Comparison of ENCODE assay signal across 1 cellular context in the genomic region with DNA sequence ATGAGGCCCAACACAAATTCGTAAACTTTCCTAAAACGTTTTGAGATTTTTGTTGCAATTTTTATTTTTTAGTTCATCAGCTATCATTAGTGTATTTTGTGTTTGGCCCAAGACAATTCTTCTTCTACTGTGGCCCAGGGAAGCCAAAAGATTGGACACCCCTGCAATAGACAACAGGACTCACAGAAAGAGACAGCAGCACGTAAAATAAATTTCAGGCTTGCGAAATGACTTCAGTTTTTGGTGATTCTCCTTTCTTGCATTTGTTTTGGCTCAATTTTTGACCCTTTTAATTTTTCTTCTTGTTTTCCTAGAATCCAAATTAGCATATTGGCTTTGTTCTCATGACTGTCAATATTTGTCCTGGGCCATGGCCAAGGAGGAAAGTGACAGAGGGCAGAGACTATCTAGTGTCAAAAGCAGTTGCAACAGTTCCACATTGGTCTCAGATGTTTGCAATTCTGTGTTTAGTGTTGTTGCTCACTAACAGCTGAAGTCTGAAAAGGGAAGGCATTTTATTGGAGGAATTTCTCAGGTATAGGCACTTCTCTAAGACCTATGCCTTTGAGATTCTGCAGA.
TF ChIP-seq lines count a peak whose summit lies in the region.

No MANE protein-coding gene starts in this region.

TF ChIP-seq in HepG2, 621 proteins besides CTCF, POLR2A, EP300 and RAD21 (continued from another document and continues in another):
- TF ChIP-seq, protein P1, sequence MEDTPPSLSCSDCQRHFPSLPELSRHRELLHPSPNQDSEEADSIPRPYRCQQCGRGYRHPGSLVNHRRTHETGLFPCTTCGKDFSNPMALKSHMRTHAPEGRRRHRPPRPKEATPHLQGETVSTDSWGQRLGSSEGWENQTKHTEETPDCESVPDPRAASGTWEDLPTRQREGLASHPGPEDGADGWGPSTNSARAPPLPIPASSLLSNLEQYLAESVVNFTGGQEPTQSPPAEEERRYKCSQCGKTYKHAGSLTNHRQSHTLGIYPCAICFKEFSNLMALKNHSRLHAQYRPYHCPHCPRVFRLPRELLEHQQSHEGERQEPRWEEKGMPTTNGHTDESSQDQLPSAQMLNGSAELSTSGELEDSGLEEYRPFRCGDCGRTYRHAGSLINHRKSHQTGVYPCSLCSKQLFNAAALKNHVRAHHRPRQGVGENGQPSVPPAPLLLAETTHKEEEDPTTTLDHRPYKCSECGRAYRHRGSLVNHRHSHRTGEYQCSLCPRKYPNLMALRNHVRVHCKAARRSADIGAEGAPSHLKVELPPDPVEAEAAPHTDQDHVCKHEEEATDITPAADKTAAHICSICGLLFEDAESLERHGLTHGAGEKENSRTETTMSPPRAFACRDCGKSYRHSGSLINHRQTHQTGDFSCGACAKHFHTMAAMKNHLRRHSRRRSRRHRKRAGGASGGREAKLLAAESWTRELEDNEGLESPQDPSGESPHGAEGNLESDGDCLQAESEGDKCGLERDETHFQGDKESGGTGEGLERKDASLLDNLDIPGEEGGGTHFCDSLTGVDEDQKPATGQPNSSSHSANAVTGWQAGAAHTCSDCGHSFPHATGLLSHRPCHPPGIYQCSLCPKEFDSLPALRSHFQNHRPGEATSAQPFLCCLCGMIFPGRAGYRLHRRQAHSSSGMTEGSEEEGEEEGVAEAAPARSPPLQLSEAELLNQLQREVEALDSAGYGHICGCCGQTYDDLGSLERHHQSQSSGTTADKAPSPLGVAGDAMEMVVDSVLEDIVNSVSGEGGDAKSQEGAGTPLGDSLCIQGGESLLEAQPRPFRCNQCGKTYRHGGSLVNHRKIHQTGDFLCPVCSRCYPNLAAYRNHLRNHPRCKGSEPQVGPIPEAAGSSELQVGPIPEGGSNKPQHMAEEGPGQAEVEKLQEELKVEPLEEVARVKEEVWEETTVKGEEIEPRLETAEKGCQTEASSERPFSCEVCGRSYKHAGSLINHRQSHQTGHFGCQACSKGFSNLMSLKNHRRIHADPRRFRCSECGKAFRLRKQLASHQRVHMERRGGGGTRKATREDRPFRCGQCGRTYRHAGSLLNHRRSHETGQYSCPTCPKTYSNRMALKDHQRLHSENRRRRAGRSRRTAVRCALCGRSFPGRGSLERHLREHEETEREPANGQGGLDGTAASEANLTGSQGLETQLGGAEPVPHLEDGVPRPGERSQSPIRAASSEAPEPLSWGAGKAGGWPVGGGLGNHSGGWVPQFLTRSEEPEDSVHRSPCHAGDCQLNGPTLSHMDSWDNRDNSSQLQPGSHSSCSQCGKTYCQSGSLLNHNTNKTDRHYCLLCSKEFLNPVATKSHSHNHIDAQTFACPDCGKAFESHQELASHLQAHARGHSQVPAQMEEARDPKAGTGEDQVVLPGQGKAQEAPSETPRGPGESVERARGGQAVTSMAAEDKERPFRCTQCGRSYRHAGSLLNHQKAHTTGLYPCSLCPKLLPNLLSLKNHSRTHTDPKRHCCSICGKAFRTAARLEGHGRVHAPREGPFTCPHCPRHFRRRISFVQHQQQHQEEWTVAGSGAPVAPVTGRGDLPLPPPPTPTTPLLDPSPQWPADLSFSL (CRISPR knock-in tag; IDR thresholded peaks at IDR 0.05), result no peak
- TF ChIP-seq, protein P2, sequence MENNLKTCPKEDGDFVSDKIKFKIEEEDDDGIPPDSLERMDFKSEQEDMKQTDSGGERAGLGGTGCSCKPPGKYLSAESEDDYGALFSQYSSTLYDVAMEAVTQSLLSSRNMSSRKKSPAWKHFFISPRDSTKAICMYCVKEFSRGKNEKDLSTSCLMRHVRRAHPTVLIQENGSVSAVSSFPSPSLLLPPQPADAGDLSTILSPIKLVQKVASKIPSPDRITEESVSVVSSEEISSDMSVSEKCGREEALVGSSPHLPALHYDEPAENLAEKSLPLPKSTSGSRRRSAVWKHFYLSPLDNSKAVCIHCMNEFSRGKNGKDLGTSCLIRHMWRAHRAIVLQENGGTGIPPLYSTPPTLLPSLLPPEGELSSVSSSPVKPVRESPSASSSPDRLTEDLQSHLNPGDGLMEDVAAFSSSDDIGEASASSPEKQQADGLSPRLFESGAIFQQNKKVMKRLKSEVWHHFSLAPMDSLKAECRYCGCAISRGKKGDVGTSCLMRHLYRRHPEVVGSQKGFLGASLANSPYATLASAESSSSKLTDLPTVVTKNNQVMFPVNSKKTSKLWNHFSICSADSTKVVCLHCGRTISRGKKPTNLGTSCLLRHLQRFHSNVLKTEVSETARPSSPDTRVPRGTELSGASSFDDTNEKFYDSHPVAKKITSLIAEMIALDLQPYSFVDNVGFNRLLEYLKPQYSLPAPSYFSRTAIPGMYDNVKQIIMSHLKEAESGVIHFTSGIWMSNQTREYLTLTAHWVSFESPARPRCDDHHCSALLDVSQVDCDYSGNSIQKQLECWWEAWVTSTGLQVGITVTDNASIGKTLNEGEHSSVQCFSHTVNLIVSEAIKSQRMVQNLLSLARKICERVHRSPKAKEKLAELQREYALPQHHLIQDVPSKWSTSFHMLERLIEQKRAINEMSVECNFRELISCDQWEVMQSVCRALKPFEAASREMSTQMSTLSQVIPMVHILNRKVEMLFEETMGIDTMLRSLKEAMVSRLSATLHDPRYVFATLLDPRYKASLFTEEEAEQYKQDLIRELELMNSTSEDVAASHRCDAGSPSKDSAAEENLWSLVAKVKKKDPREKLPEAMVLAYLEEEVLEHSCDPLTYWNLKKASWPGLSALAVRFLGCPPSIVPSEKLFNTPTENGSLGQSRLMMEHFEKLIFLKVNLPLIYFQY (CRISPR knock-in tag; IDR thresholded peaks at IDR 0.05; ENCODE audit: borderline replicate concordance), result no peak
- TF ChIP-seq AGO1 (IDR thresholded peaks at IDR 0.05; ENCODE audit: low read depth, low read length, poor library complexity, severe bottlenecking), result no peak
- no peak for TF ChIP-seq TMF1 (CRISPR knock-in tag; IDR thresholded peaks at IDR 0.05; ENCODE audit: low read depth)
- TF ChIP-seq, protein P3, sequence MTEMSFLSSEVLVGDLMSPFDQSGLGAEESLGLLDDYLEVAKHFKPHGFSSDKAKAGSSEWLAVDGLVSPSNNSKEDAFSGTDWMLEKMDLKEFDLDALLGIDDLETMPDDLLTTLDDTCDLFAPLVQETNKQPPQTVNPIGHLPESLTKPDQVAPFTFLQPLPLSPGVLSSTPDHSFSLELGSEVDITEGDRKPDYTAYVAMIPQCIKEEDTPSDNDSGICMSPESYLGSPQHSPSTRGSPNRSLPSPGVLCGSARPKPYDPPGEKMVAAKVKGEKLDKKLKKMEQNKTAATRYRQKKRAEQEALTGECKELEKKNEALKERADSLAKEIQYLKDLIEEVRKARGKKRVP (CRISPR knock-in tag; IDR thresholded peaks at IDR 0.05), result no peak
- no peak for TF ChIP-seq ZNF777 (CRISPR knock-in tag; IDR thresholded peaks at IDR 0.05)
- TF ChIP-seq HDAC1 (CRISPR knock-in tag; IDR thresholded peaks at IDR 0.05), result no peak
- TF ChIP-seq ZNF850 (CRISPR knock-in tag; conservative IDR thresholded peaks at IDR 0.05), result no peak
- no peak for TF ChIP-seq RAD51 (IDR thresholded peaks at IDR 0.05; ENCODE audit: borderline replicate concordance)
- TF ChIP-seq EHMT2 (IDR thresholded peaks at IDR 0.05; ENCODE audit: borderline replicate concordance, low read depth, low read length), result no peak
- TF ChIP-seq ZNF720 (CRISPR knock-in tag; IDR thresholded peaks at IDR 0.05), result no peak
- TF ChIP-seq, protein P4, sequence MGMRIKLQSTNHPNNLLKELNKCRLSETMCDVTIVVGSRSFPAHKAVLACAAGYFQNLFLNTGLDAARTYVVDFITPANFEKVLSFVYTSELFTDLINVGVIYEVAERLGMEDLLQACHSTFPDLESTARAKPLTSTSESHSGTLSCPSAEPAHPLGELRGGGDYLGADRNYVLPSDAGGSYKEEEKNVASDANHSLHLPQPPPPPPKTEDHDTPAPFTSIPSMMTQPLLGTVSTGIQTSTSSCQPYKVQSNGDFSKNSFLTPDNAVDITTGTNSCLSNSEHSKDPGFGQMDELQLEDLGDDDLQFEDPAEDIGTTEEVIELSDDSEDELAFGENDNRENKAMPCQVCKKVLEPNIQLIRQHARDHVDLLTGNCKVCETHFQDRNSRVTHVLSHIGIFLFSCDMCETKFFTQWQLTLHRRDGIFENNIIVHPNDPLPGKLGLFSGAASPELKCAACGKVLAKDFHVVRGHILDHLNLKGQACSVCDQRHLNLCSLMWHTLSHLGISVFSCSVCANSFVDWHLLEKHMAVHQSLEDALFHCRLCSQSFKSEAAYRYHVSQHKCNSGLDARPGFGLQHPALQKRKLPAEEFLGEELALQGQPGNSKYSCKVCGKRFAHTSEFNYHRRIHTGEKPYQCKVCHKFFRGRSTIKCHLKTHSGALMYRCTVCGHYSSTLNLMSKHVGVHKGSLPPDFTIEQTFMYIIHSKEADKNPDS (CRISPR knock-in tag; IDR thresholded peaks at IDR 0.05), result no peak
- TF ChIP-seq, protein P5, sequence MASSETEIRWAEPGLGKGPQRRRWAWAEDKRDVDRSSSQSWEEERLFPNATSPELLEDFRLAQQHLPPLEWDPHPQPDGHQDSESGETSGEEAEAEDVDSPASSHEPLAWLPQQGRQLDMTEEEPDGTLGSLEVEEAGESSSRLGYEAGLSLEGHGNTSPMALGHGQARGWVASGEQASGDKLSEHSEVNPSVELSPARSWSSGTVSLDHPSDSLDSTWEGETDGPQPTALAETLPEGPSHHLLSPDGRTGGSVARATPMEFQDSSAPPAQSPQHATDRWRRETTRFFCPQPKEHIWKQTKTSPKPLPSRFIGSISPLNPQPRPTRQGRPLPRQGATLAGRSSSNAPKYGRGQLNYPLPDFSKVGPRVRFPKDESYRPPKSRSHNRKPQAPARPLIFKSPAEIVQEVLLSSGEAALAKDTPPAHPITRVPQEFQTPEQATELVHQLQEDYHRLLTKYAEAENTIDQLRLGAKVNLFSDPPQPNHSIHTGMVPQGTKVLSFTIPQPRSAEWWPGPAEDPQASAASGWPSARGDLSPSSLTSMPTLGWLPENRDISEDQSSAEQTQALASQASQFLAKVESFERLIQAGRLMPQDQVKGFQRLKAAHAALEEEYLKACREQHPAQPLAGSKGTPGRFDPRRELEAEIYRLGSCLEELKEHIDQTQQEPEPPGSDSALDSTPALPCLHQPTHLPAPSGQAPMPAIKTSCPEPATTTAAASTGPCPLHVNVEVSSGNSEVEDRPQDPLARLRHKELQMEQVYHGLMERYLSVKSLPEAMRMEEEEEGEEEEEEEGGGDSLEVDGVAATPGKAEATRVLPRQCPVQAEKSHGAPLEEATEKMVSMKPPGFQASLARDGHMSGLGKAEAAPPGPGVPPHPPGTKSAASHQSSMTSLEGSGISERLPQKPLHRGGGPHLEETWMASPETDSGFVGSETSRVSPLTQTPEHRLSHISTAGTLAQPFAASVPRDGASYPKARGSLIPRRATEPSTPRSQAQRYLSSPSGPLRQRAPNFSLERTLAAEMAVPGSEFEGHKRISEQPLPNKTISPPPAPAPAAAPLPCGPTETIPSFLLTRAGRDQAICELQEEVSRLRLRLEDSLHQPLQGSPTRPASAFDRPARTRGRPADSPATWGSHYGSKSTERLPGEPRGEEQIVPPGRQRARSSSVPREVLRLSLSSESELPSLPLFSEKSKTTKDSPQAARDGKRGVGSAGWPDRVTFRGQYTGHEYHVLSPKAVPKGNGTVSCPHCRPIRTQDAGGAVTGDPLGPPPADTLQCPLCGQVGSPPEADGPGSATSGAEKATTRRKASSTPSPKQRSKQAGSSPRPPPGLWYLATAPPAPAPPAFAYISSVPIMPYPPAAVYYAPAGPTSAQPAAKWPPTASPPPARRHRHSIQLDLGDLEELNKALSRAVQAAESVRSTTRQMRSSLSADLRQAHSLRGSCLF (CRISPR knock-in tag; IDR thresholded peaks at IDR 0.05; ENCODE audit: borderline replicate concordance), result no peak
- no peak for TF ChIP-seq ZMYM4 (CRISPR knock-in tag; IDR thresholded peaks at IDR 0.05)
- no peak for TF ChIP-seq ARID2 (CRISPR knock-in tag; IDR thresholded peaks at IDR 0.05; ENCODE audit: borderline replicate concordance)
- TF ChIP-seq SIX1 (CRISPR knock-in tag; IDR thresholded peaks at IDR 0.05; ENCODE audit: borderline replicate concordance), result no peak
- TF ChIP-seq ZMAT3 (CRISPR knock-in tag; conservative IDR thresholded peaks at IDR 0.05), result no peak
- TF ChIP-seq ZNF546 (CRISPR knock-in tag; conservative IDR thresholded peaks at IDR 0.05), result no peak
- no peak for TF ChIP-seq ZNF598 (CRISPR knock-in tag; IDR thresholded peaks at IDR 0.05; ENCODE audit: borderline replicate concordance)
- TF ChIP-seq ZNF7 (CRISPR knock-in tag; IDR thresholded peaks at IDR 0.05), result no peak
- no peak for TF ChIP-seq GATAD1 (CRISPR knock-in tag; IDR thresholded peaks at IDR 0.05)
- TF ChIP-seq, protein P6, sequence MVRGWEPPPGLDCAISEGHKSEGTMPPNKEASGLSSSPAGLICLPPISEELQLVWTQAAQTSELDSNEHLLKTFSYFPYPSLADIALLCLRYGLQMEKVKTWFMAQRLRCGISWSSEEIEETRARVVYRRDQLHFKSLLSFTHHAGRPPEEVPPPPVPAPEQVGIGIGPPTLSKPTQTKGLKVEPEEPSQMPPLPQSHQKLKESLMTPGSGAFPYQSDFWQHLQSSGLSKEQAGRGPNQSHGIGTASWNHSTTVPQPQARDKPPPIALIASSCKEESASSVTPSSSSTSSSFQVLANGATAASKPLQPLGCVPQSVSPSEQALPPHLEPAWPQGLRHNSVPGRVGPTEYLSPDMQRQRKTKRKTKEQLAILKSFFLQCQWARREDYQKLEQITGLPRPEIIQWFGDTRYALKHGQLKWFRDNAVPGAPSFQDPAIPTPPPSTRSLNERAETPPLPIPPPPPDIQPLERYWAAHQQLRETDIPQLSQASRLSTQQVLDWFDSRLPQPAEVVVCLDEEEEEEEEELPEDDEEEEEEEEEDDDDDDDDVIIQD (CRISPR knock-in tag; IDR thresholded peaks at IDR 0.05; ENCODE audit: low read depth), result no peak
- no peak for TF ChIP-seq ZNF441 (CRISPR knock-in tag; IDR thresholded peaks at IDR 0.05; ENCODE audit: borderline replicate concordance)
- no peak for TF ChIP-seq ZNF619 (CRISPR knock-in tag; IDR thresholded peaks at IDR 0.05)
- TF ChIP-seq, protein P7, sequence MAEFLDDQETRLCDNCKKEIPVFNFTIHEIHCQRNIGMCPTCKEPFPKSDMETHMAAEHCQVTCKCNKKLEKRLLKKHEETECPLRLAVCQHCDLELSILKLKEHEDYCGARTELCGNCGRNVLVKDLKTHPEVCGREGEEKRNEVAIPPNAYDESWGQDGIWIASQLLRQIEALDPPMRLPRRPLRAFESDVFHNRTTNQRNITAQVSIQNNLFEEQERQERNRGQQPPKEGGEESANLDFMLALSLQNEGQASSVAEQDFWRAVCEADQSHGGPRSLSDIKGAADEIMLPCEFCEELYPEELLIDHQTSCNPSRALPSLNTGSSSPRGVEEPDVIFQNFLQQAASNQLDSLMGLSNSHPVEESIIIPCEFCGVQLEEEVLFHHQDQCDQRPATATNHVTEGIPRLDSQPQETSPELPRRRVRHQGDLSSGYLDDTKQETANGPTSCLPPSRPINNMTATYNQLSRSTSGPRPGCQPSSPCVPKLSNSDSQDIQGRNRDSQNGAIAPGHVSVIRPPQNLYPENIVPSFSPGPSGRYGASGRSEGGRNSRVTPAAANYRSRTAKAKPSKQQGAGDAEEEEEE (CRISPR knock-in tag; IDR thresholded peaks at IDR 0.05; ENCODE audit: borderline replicate concordance), result no peak
- TF ChIP-seq, protein P8, sequence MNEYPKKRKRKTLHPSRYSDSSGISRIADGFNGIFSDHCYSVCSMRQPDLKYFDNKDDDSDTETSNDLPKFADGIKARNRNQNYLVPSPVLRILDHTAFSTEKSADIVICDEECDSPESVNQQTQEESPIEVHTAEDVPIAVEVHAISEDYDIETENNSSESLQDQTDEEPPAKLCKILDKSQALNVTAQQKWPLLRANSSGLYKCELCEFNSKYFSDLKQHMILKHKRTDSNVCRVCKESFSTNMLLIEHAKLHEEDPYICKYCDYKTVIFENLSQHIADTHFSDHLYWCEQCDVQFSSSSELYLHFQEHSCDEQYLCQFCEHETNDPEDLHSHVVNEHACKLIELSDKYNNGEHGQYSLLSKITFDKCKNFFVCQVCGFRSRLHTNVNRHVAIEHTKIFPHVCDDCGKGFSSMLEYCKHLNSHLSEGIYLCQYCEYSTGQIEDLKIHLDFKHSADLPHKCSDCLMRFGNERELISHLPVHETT (CRISPR knock-in tag; conservative IDR thresholded peaks at IDR 0.05), result no peak
